Comparison of ENCODE assay signal across 8 cellular contexts in genomic region chr19:14570864-14571527, GRCh38. TPM values are rescaled to one million over a fixed set of nuclear protein-coding genes. Genes with fewer than 3 reads are reported as not detected.
DNase-seq lines count a peak whose midpoint lies in the region; ATAC-seq and TF ChIP-seq lines count a peak whose summit lies in the region.

No MANE protein-coding gene starts in this region.

- peaks cover 17% of the 10 kb centered on the region for H3K36me3 Mint-ChIP-seq in nephron (ENCODE audit: low read depth)

- peaks cover 9% of the 10 kb centered on the region; the same call in 1 of the 2 replicates for H3K36me3 ChIP-seq in Loucy (ENCODE audit: insufficient read depth, low read length)
- H3K36me3 ChIP-seq in ectodermal cell (ENCODE audit: control insufficient read depth, insufficient read depth, low read length): peaks cover 2% of the 10 kb centered on the region

- peaks cover 21% of the 10 kb centered on the region for H3K79me2 ChIP-seq in Loucy (ENCODE audit: insufficient read depth, low read length)

- no peak overlapping the region for H3K27ac ChIP-seq in ectodermal cell (ENCODE audit: insufficient read depth, low read depth, low read length, poor library complexity, severe bottlenecking)

- H3K9me2 ChIP-seq in Loucy (replicated peaks; ENCODE audit: low read depth, low read length): no peaks in the 10 kb centered on the region

- TF ChIP-seq CTCF in AG10803 (conservative IDR thresholded peaks at IDR 0.05; ENCODE audit: low read length) (no peak), Loucy (conservative IDR thresholded peaks at IDR 0.05; ENCODE audit: low read length) (no peak), nephron (IDR thresholded peaks at IDR 0.05; ENCODE audit: unreplicated experiment in 3 of 3) (no peak)

- H3K4me3 ChIP-seq in AG10803 (ENCODE audit: low read length) (peak overlapping the region; percentile 80), Loucy (ENCODE audit: low read length, poor library complexity, severe bottlenecking) (peak overlapping the region; percentile 99), ectodermal cell (ENCODE audit: insufficient read depth, low read depth, low read length) (peak overlapping the region; percentile 100)

- no peak overlapping the region for H3K27ac Mint-ChIP-seq in nephron

- H3F3A ChIP-seq in Loucy (ENCODE audit: low read depth): no peaks in the 10 kb centered on the region

- H3K9me3 ChIP-seq in Loucy (ENCODE audit: insufficient read depth, low read depth, low read length): no peaks in the 10 kb centered on the region
- H3K9me3 ChIP-seq in ectodermal cell (ENCODE audit: control insufficient read depth, low read length): no peaks in the 10 kb centered on the region

- no peaks in the 10 kb centered on the region for H3K9me3 Mint-ChIP-seq in nephron

- H3K4me1 Mint-ChIP-seq in nephron: peaks cover 23% of the 10 kb centered on the region

- peak overlapping the region; percentile 96 to 97 (median 97) for H3K4me3 Mint-ChIP-seq in nephron

- ATAC-seq in GM19452 (IDR thresholded peaks at IDR 0.05; ENCODE audit: unreplicated experiment) (no peak), HG02970 (IDR thresholded peaks at IDR 0.05; ENCODE audit: low FRiP score, unreplicated experiment) (no peak)

- H3K4me2 ChIP-seq in Loucy (ENCODE audit: low read depth, low read length, poor library complexity, severe bottlenecking): peak overlapping the region; percentile 86

- H3K4me1 ChIP-seq in Loucy (ENCODE audit: insufficient read depth, low read length, poor library complexity, severe bottlenecking): peaks cover 11% of the 10 kb centered on the region
- peaks cover 7% of the 10 kb centered on the region for H3K4me1 ChIP-seq in ectodermal cell (ENCODE audit: control insufficient read depth, insufficient read depth, low read length)

- 66 to 68% methylated on average over 22 of the region's 22 CpGs for WGBS in ectodermal cell, 2 experiments

- H3K27me3 Mint-ChIP-seq in nephron (ENCODE audit: low read depth): no peaks in the 10 kb centered on the region

- peaks cover 12% of the 10 kb centered on the region for H4K20me1 ChIP-seq in Loucy (ENCODE audit: insufficient read depth, low read length, poor library complexity, severe bottlenecking)

- DNase-seq in AG10803 (ENCODE audit: low read depth) (no peak), NCI-H1417 (lab: John Stamatoyannopoulos, UW) (no peak), hepatic stellate cell (ENCODE audit: low spot score) (no peak)

- H3K27me3 ChIP-seq in Loucy (ENCODE audit: insufficient read depth, low read length, poor library complexity, severe bottlenecking): no peaks in the 10 kb centered on the region
- no peaks in the 10 kb centered on the region for H3K27me3 ChIP-seq in ectodermal cell (ENCODE audit: control insufficient read depth, insufficient read depth, low read length, poor library complexity, severe bottlenecking)

- H3K9ac ChIP-seq in Loucy (ENCODE audit: low read depth, low read length, poor library complexity, severe bottlenecking): peak overlapping the region; percentile 87

- no peak overlapping the region for H2AFZ ChIP-seq in Loucy (ENCODE audit: low read length)

RNA-seq across cellular contexts. Expression of gene NDUFB7, which starts 0.9 kb away (rescaled TPM):
- polyA plus RNA-seq in ectodermal cell (2013, experiment 1 of 4): 122 TPM
- 123 TPM for polyA plus RNA-seq in ectodermal cell (2013, experiment 2 of 4)
- polyA plus RNA-seq in ectodermal cell (2013, experiment 3 of 4): 113 TPM
- 124 TPM for polyA plus RNA-seq in ectodermal cell (2013, experiment 4 of 4)

RNA-seq across cellular contexts. Expression of gene CLEC17A, which starts 11.9 kb away (rescaled TPM):
- polyA plus RNA-seq in ectodermal cell (2013, experiment 1 of 4): not detected
- not detected for polyA plus RNA-seq in ectodermal cell (2013, experiment 2 of 4)
- not detected for polyA plus RNA-seq in ectodermal cell (2013, experiment 3 of 4)
- polyA plus RNA-seq in ectodermal cell (2013, experiment 4 of 4): not detected

RNA-seq across cellular contexts. Expression of gene TECR, which starts 41.6 kb away (rescaled TPM):
- polyA plus RNA-seq in ectodermal cell (2013, experiment 1 of 4): 228 TPM
- polyA plus RNA-seq in ectodermal cell (2013, experiment 2 of 4): 241 TPM
- polyA plus RNA-seq in ectodermal cell (2013, experiment 3 of 4): 108 TPM
- 122 TPM for polyA plus RNA-seq in ectodermal cell (2013, experiment 4 of 4)

RNA-seq across cellular contexts. Expression of gene DNAJB1, which starts 52.8 kb away (rescaled TPM):
- 74.3 TPM for polyA plus RNA-seq in ectodermal cell (2013, experiment 1 of 4)
- polyA plus RNA-seq in ectodermal cell (2013, experiment 2 of 4): 55.4 TPM
- polyA plus RNA-seq in ectodermal cell (2013, experiment 3 of 4): 48.0 TPM
- 55.5 TPM for polyA plus RNA-seq in ectodermal cell (2013, experiment 4 of 4)
